Comparison of ENCODE assay signal across 8 cellular contexts in genomic region chr10:70440296-70441160, GRCh38. TPM values are rescaled to one million over a fixed set of nuclear protein-coding genes. Genes with fewer than 3 reads are reported as not detected.
DNase-seq lines count a peak whose midpoint lies in the region; ATAC-seq, FAIRE-seq and TF ChIP-seq lines count a peak whose summit lies in the region.

No MANE protein-coding gene starts in this region.

- H3K4me2 ChIP-seq in astrocyte (ENCODE audit: low read length) = peak overlapping the region; percentile 76

- H3K9ac ChIP-seq in astrocyte (ENCODE audit: low read length) = no peak overlapping the region

- no peaks in the 10 kb centered on the region for H3K4me1 ChIP-seq in astrocyte (ENCODE audit: insufficient read depth, low read length)

- no peak overlapping the region for H3K27ac ChIP-seq in astrocyte (ENCODE audit: low read depth, low read length)

- DNase-seq in activated CD4-positive, alpha-beta T cell treated with anti-CD3 and anti-CD28 coated beads for 36 hours = peak; percentile 46
- DNase-seq in activated CD4-positive, alpha-beta T cell treated with anti-CD3 and anti-CD28 coated beads, Interleukin-2, amount 50 U/mL, for 1 hour = no peak
- DNase-seq in astrocyte (ENCODE audit: low read depth) = no peak
- DNase-seq in iPS-NIHi7 (ENCODE audit: extremely low spot score) = peak; percentile 58
- no peak for DNase-seq in stimulated activated naive CD8-positive, alpha-beta T cell treated with anti-CD3 and anti-CD28 coated beads, Interleukin-15, amount 100 ng/mL, for 72 hours
- no peak for DNase-seq in activated effector memory CD4-positive, alpha-beta T cell treated with anti-CD3 and anti-CD28 coated beads, Interleukin-2, amount 50 U/mL, for 16 hours
- no peak for DNase-seq in HUDEP-2 (lab: John Stamatoyannopoulos, UW; ENCODE audit: unreplicated experiment in 76 of 76)

- no peak for FAIRE-seq in astrocyte (lab: Jason Lieb, UNC)

- peaks cover 41% of the 10 kb centered on the region for H3K27me3 ChIP-seq in astrocyte (ENCODE audit: insufficient read depth, low read length)

- H3K36me3 Mint-ChIP-seq in activated CD4-positive, alpha-beta T cell treated with anti-CD3 and anti-CD28 coated beads for 36 hours (ENCODE audit: low read depth) = peaks cover 2% of the 10 kb centered on the region
- H3K36me3 Mint-ChIP-seq in astrocyte (ENCODE audit: low read depth, unreplicated experiment) = peaks cover 9% of the 10 kb centered on the region

- H3K27me3 Mint-ChIP-seq in activated CD4-positive, alpha-beta T cell treated with anti-CD3 and anti-CD28 coated beads for 36 hours = peaks cover 30% of the 10 kb centered on the region
- H3K27me3 Mint-ChIP-seq in astrocyte (ENCODE audit: low read depth, unreplicated experiment) = peaks cover 63% of the 10 kb centered on the region
- peaks cover 58% of the 10 kb centered on the region for H3K27me3 Mint-ChIP-seq in stimulated activated naive CD8-positive, alpha-beta T cell treated with anti-CD3 and anti-CD28 coated beads, Interleukin-15, amount 100 ng/mL, for 72 hours

- peak overlapping the region; percentile 63 for H2AFZ ChIP-seq in astrocyte (ENCODE audit: low read depth, low read length)

- no peaks in the 10 kb centered on the region for H3K36me3 ChIP-seq in astrocyte (ENCODE audit: insufficient read depth, low read length)

- no peaks in the 10 kb centered on the region for H4K20me1 ChIP-seq in astrocyte (ENCODE audit: insufficient read depth, low read length)

- no peaks in the 10 kb centered on the region for H3K79me2 ChIP-seq in astrocyte (ENCODE audit: insufficient read depth, low read length)

- POLR2A ChIA-PET in activated CD4-positive, alpha-beta T cell treated with anti-CD3 and anti-CD28 coated beads for 36 hours (lab: Charles Lee) = no interaction called here

- H3K4me3 ChIP-seq in astrocyte (ENCODE audit: insufficient read depth, low read depth, low read length) = peak overlapping the region; percentile 32

- intact Hi-C loops in activated CD4-positive, alpha-beta T cell treated with anti-CD3 and anti-CD28 coated beads for 36 hours (cut with DNase I, micrococcal nuclease) = no loop called here

- ATAC-seq in activated CD4-positive, alpha-beta T cell treated with anti-CD3 and anti-CD28 coated beads for 36 hours = peak; percentile 75
- ATAC-seq in stimulated activated naive CD8-positive, alpha-beta T cell treated with anti-CD3 and anti-CD28 coated beads, Interleukin-15, amount 100 ng/mL, for 72 hours = peak; percentile 66
- ATAC-seq in GM19467 (IDR thresholded peaks at IDR 0.05; ENCODE audit: unreplicated experiment) = no peak

- peak overlapping the region; percentile 36 for H3K4me3 Mint-ChIP-seq in activated CD4-positive, alpha-beta T cell treated with anti-CD3 and anti-CD28 coated beads for 36 hours
- H3K4me3 Mint-ChIP-seq in astrocyte (ENCODE audit: unreplicated experiment) = peak overlapping the region; percentile 54
- peak overlapping the region; percentile 58 to 81 for H3K4me3 Mint-ChIP-seq in stimulated activated naive CD8-positive, alpha-beta T cell treated with anti-CD3 and anti-CD28 coated beads, Interleukin-15, amount 100 ng/mL, for 72 hours

- peaks cover 10% of the 10 kb centered on the region for H3K4me1 Mint-ChIP-seq in activated CD4-positive, alpha-beta T cell treated with anti-CD3 and anti-CD28 coated beads for 36 hours
- H3K4me1 Mint-ChIP-seq in astrocyte (ENCODE audit: low read depth, unreplicated experiment) = peaks cover under 1% of the 10 kb centered on the region
- peaks cover 16% of the 10 kb centered on the region for H3K4me1 Mint-ChIP-seq in stimulated activated naive CD8-positive, alpha-beta T cell treated with anti-CD3 and anti-CD28 coated beads, Interleukin-15, amount 100 ng/mL, for 72 hours

- CTCF ChIA-PET in activated CD4-positive, alpha-beta T cell treated with anti-CD3 and anti-CD28 coated beads for 36 hours (lab: Charles Lee) = interaction anchor here (0.7 to 1.4 kb wide), 2 partner anchors 40 to 325 kb away, joined by 3 to 4 read pairs; no protein-coding TSS in a partner anchor

- H3K9me3 ChIP-seq in astrocyte (ENCODE audit: insufficient read depth, low read depth, low read length) = no peaks in the 10 kb centered on the region

- no peak for TF ChIP-seq CTCF in astrocyte (IDR thresholded peaks at IDR 0.05; ENCODE audit: insufficient read depth, low read depth, low read length)

- H3K27ac Mint-ChIP-seq in activated CD4-positive, alpha-beta T cell treated with anti-CD3 and anti-CD28 coated beads for 36 hours = peak overlapping the region; percentile 5
- H3K27ac Mint-ChIP-seq in astrocyte (ENCODE audit: unreplicated experiment) = no peak overlapping the region
- H3K27ac Mint-ChIP-seq in stimulated activated naive CD8-positive, alpha-beta T cell treated with anti-CD3 and anti-CD28 coated beads, Interleukin-15, amount 100 ng/mL, for 72 hours = peak overlapping the region in 1 of 2 donors; percentile 57

- H3K9me3 Mint-ChIP-seq in activated CD4-positive, alpha-beta T cell treated with anti-CD3 and anti-CD28 coated beads for 36 hours (ENCODE audit: low read depth) = no peaks in the 10 kb centered on the region
- no peaks in the 10 kb centered on the region for H3K9me3 Mint-ChIP-seq in astrocyte (ENCODE audit: unreplicated experiment)
- no peaks in the 10 kb centered on the region for H3K9me3 Mint-ChIP-seq in stimulated activated naive CD8-positive, alpha-beta T cell treated with anti-CD3 and anti-CD28 coated beads, Interleukin-15, amount 100 ng/mL, for 72 hours

RNA-seq across cellular contexts. Expression of gene NODAL, which starts 1.0 kb away (rescaled TPM):
- not detected for total RNA-seq in activated CD4-positive, alpha-beta T cell treated with anti-CD3 and anti-CD28 coated beads for 36 hours
- 0.43 TPM in 1 of 2 replicates, not detected in the other for total RNA-seq in astrocyte

RNA-seq across cellular contexts. Expression of gene EIF4EBP2, which starts 36.6 kb away (rescaled TPM):
- 10 to 100 TPM; 24.4 to 27.7 TPM for total RNA-seq in activated CD4-positive, alpha-beta T cell treated with anti-CD3 and anti-CD28 coated beads for 36 hours
- 73.2 and 74.0 TPM in 2 replicates for total RNA-seq in astrocyte

RNA-seq across cellular contexts. Expression of gene PALD1, which starts 38.0 kb away (rescaled TPM):
- 1 to 10 TPM; 5.4 to 6.7 TPM for total RNA-seq in activated CD4-positive, alpha-beta T cell treated with anti-CD3 and anti-CD28 coated beads for 36 hours
- 1.8 and 2.0 TPM in 2 replicates for total RNA-seq in astrocyte

RNA-seq across cellular contexts. Expression of gene LRRC20, which starts 58.1 kb away (rescaled TPM):
- total RNA-seq in activated CD4-positive, alpha-beta T cell treated with anti-CD3 and anti-CD28 coated beads for 36 hours = 10 to 100 TPM; 12.8 to 15.9 TPM
- total RNA-seq in astrocyte = 7.4 and 7.8 TPM in 2 replicates

Comparison
In these comparisons a context has a peak if more than half of its experiments do, and no peak if none do; other contexts are left out.
1. DNase-seq: peak in activated CD4-positive, alpha-beta T cell treated with anti-CD3 and anti-CD28 coated beads for 36 hours (single experiment) and iPS-NIHi7 (single experiment); none in activated CD4-positive, alpha-beta T cell treated with anti-CD3 and anti-CD28 coated beads, Interleukin-2, amount 50 U/mL, for 1 hour (single experiment), astrocyte (single experiment), stimulated activated naive CD8-positive, alpha-beta T cell treated with anti-CD3 and anti-CD28 coated beads, Interleukin-15, amount 100 ng/mL, for 72 hours (0 of 2), activated effector memory CD4-positive, alpha-beta T cell treated with anti-CD3 and anti-CD28 coated beads, Interleukin-2, amount 50 U/mL, for 16 hours (single experiment) and HUDEP-2 (0 of 76).
2. Peak in every context shown above with its lines, with median percentiles within 50 percentile points of each other: H3K4me3 Mint-ChIP-seq.